In genomic region chr16:30379165-30379783, GRCh38 we compare ENCODE assay signal across 9 cellular contexts. TPM values are rescaled to one million over a fixed set of nuclear protein-coding genes. Genes with fewer than 3 reads are reported as not detected.
DNase-seq lines count a peak whose midpoint lies in the region; ATAC-seq and TF ChIP-seq lines count a peak whose summit lies in the region.
"Had no signal": no experiment of that assay in that cellular context is flagged by ENCODE, and none has a peak within 500 bp of the region (broad histone marks: within the 10 kb centered on the region; RNA-seq: fewer than 3 reads in every experiment).

No MANE protein-coding gene starts in this region.

- peaks cover 20% of the 10 kb centered on the region for H3K36me3 Mint-ChIP-seq in MCF 10A (ENCODE audit: insufficient read depth, unreplicated experiment)

- intact Hi-C loops in heart left ventricle (cut with DNase I), result loop anchor here in 3 of 10 donors (2.0 kb wide), 2 partner anchors 16 to 28 kb away; partner anchors contain the start of genes ZNF48 (in 2 of the 3) and ZNF771 (in 1 of the 3)
- intact Hi-C loops in Right ventricle myocardium superior (cut with DNase I), result no loop called here
- intact Hi-C loops in MCF 10A (cut with micrococcal nuclease), result no loop called here
- intact Hi-C loops in aorta (cut with DNase I), result loop anchor here in 1 of 2 donors (5.0 to 10.0 kb wide), 2 partner anchors 276 to 572 kb away; partner anchors contain the start of genes FBRS, MAZ and PRR14

- peak overlapping the region; percentile 63 to 82 (median 70) for H3K4me3 ChIP-seq in heart left ventricle
- peak overlapping the region; percentile 72 for H3K4me3 ChIP-seq in mesodermal cell (ENCODE audit: extremely low read depth, insufficient read depth, low read length, poor library complexity, severe bottlenecking)
- peak overlapping the region; percentile 4 to 35 for H3K4me3 ChIP-seq in aorta (ENCODE audit: low read length in 2 of 2)

- no peak for TF ChIP-seq POLR2A in heart left ventricle (IDR thresholded peaks at IDR 0.05)

- H3K27me3 Mint-ChIP-seq in MCF 10A (ENCODE audit: insufficient read depth, unreplicated experiment), result no peaks in the 10 kb centered on the region

- H3K9me3 Mint-ChIP-seq in MCF 10A (ENCODE audit: unreplicated experiment), result no peaks in the 10 kb centered on the region

- H3K27me3 ChIP-seq in heart left ventricle (no peaks in the 10 kb centered on the region), aorta (ENCODE audit: control insufficient read depth in 1 of 2, insufficient read depth in 2 of 2, low read length in 1 of 2) (no peaks in the 10 kb centered on the region)

- no peaks in the 10 kb centered on the region for H3K36me3 ChIP-seq in heart left ventricle
- H3K36me3 ChIP-seq in mesodermal cell (ENCODE audit: control insufficient read depth, insufficient read depth, low read length), result peaks cover 8% of the 10 kb centered on the region
- no peaks in the 10 kb centered on the region for H3K36me3 ChIP-seq in aorta (ENCODE audit: control insufficient read depth in 1 of 2, insufficient read depth in 2 of 2, low read length in 1 of 2)

- no peaks in the 10 kb centered on the region for H3K9me3 ChIP-seq in heart left ventricle
- H3K9me3 ChIP-seq in mesodermal cell (ENCODE audit: control insufficient read depth, low read length), result no peaks in the 10 kb centered on the region
- no peaks in the 10 kb centered on the region for H3K9me3 ChIP-seq in aorta (ENCODE audit: control insufficient read depth, low read length)

- H3K27ac ChIP-seq in heart left ventricle (peak overlapping the region; percentile 71 to 100 (median 99)), mesodermal cell (ENCODE audit: low read depth, low read length, severe bottlenecking) (peak overlapping the region; percentile 20), aorta (ENCODE audit: low read depth in 1 of 2, low read length in 2 of 2) (peak overlapping the region in 1 of 2 donors; percentile 34)

- DNase-seq in heart left ventricle (no peak), Right ventricle myocardium superior (no peak), MCF 10A (ENCODE audit: unreplicated experiment) (no peak), aorta (no peak), NOMO-1 treated with dmso at 0.1 percent for 144 hours (lab: John Stamatoyannopoulos, UW; ENCODE audit: unreplicated experiment) (no peak), NCI-H2029 treated with DMSO at 0.1 percent for 48 hours (lab: John Stamatoyannopoulos, UW) (no peak), GF-D8 (lab: John Stamatoyannopoulos, UW) (no peak)

- peaks cover 0 to 45% (median 15%) of the 10 kb centered on the region in 12 donors for H3K4me1 ChIP-seq in heart left ventricle
- H3K4me1 ChIP-seq in mesodermal cell (ENCODE audit: control insufficient read depth, insufficient read depth, low read length, poor library complexity, severe bottlenecking), result peaks cover 22% of the 10 kb centered on the region
- H3K4me1 ChIP-seq in aorta (ENCODE audit: control insufficient read depth in 1 of 2, insufficient read depth in 2 of 2, low read length in 2 of 2), result no peaks in the 10 kb centered on the region

- peaks cover 13% of the 10 kb centered on the region for H3K4me1 Mint-ChIP-seq in MCF 10A (ENCODE audit: insufficient read depth, unreplicated experiment)

- no peak for TF ChIP-seq CTCF in heart left ventricle (IDR thresholded peaks at IDR 0.05)
- TF ChIP-seq CTCF in MCF 10A (IDR thresholded peaks at IDR 0.05; ENCODE audit: unreplicated experiment), result no peak

- WGBS in heart left ventricle, 4 donors, result 29 to 64% (median 48%) methylated on average over 14 to 26 of the region's 26 CpGs
- 9 to 22% methylated on average over 17 to 23 of the region's 26 CpGs for WGBS in mesodermal cell (ENCODE audit: insufficient coverage in 2 of 2), 2 experiments
- 22 to 28% methylated on average over 25 to 26 of the region's 26 CpGs for WGBS in aorta, 2 donors

- no TSS peak for BruUV-seq in MCF 10A (replicated peaks; lab: Mats Ljungman, UMichigan)

- peak overlapping the region; percentile 92 for H3K4me3 Mint-ChIP-seq in MCF 10A (ENCODE audit: unreplicated experiment)

- H3K27ac Mint-ChIP-seq in MCF 10A (ENCODE audit: low read depth, unreplicated experiment), result peak overlapping the region; percentile 99

- CTCF ChIA-PET in MCF 10A (lab: Yijun Ruan, JAX), result no interaction called here

- POLR2A ChIA-PET in MCF 10A (lab: Yijun Ruan, JAX), result interaction anchor here (1.6 to 2.9 kb wide), 2 partner anchors 17 to 28 kb away, joined by 4 to 19 read pairs; partner anchors contain the start of genes ZNF48 and ZNF771

- ATAC-seq in heart left ventricle (no peak), Right ventricle myocardium superior (ENCODE audit: poor library complexity) (no peak), aorta (ENCODE audit: low FRiP score) (no peak)

RNA-seq across cellular contexts. Expression of gene SEPTIN1, which starts 3.1 kb away (rescaled TPM):
- total RNA-seq in heart left ventricle (1 to 10 TPM in 6 of 9 donors, under 1 TPM in 2, not detected in 1; 0.67 to 9.2 (median 1.5) TPM), Right ventricle myocardium superior (0.97 TPM), MCF 10A (2022) (1.3 and 1.7 TPM in 2 replicates), aorta (1 to 10 TPM; 2.8 to 6.1 TPM)
- polyA plus RNA-seq in heart left ventricle (1 to 10 TPM in 1 of 2 donors, under 1 TPM in 1; 0.44 to 2.4 TPM), aorta (1 to 10 TPM; 1.0 to 2.6 TPM)
- polyA plus RNA-seq in mesodermal cell (2013, experiment 1 of 2), result 1.6 TPM
- polyA plus RNA-seq in mesodermal cell (2013, experiment 2 of 2), result 2.2 TPM

RNA-seq across cellular contexts. Expression of gene MYL11, which starts 4.7 kb away (rescaled TPM):
- total RNA-seq in heart left ventricle, result not detected
- not detected for polyA plus RNA-seq in heart left ventricle
- total RNA-seq in Right ventricle myocardium superior, result not detected
- total RNA-seq in MCF 10A (2022), result 1.2 and 1.6 TPM in 2 replicates
- polyA plus RNA-seq in mesodermal cell (2013, experiment 1 of 2), result 0.92 TPM
- polyA plus RNA-seq in mesodermal cell (2013, experiment 2 of 2), result 1.0 TPM
- not detected for total RNA-seq in aorta
- polyA plus RNA-seq in aorta, result under 1 TPM in 1 of 2 donors, not detected in 1; 0.26 TPM
- total RNA-seq: pulmonary artery endothelial cell had no signal

RNA-seq across cellular contexts. Expression of gene TBC1D10B, which starts 9.0 kb away (rescaled TPM):
- 10 to 100 TPM; 16.9 to 33.2 (median 24.2) TPM for total RNA-seq in heart left ventricle
- polyA plus RNA-seq in heart left ventricle, result 10 to 100 TPM; 18.1 to 40.0 TPM
- total RNA-seq in Right ventricle myocardium superior, result 24.4 TPM
- 46.5 and 48.0 TPM in 2 replicates for total RNA-seq in MCF 10A (2022)
- polyA plus RNA-seq in mesodermal cell (2013, experiment 1 of 2), result 29.0 TPM
- 24.5 TPM for polyA plus RNA-seq in mesodermal cell (2013, experiment 2 of 2)
- total RNA-seq in aorta, result 10 to 100 TPM; 30.7 to 38.0 TPM
- 10 to 100 TPM; 10.3 to 22.2 TPM for polyA plus RNA-seq in aorta

RNA-seq across cellular contexts. Expression of gene ZNF48, which starts 15.9 kb away (rescaled TPM):
- 10 to 100 TPM in 1 of 9 donors, 1 to 10 TPM in 8; 4.1 to 10.3 (median 5.9) TPM for total RNA-seq in heart left ventricle
- 10 to 100 TPM in 1 of 2 donors, 1 to 10 TPM in 1; 3.1 to 11.0 TPM for polyA plus RNA-seq in heart left ventricle
- 5.1 TPM for total RNA-seq in Right ventricle myocardium superior
- total RNA-seq in MCF 10A (2022), result 11.0 and 12.4 TPM in 2 replicates
- polyA plus RNA-seq in mesodermal cell (2013, experiment 1 of 2), result 18.9 TPM
- polyA plus RNA-seq in mesodermal cell (2013, experiment 2 of 2), result 14.7 TPM
- 1 to 10 TPM; 6.2 to 7.4 TPM for total RNA-seq in aorta
- polyA plus RNA-seq in aorta, result 1 to 10 TPM; 3.4 to 4.9 TPM

RNA-seq across cellular contexts. Expression of gene CD2BP2, which starts 24.2 kb away (rescaled TPM):
- total RNA-seq in heart left ventricle, result 10 to 100 TPM; 21.5 to 54.5 (median 39.8) TPM
- polyA plus RNA-seq in heart left ventricle, result 10 to 100 TPM; 21.9 to 51.9 TPM
- total RNA-seq in Right ventricle myocardium superior, result 34.1 TPM
- 48.4 and 58.9 TPM in 2 replicates for total RNA-seq in MCF 10A (2022)
- 30.5 TPM for polyA plus RNA-seq in mesodermal cell (2013, experiment 1 of 2)
- 32.0 TPM for polyA plus RNA-seq in mesodermal cell (2013, experiment 2 of 2)
- total RNA-seq in aorta, result 10 to 100 TPM; 42.6 to 51.3 TPM
- polyA plus RNA-seq in aorta, result 10 to 100 TPM; 23.4 to 51.1 TPM

Comparison
In these comparisons a context has a peak if more than half of its experiments do, and no peak if none do; other contexts are left out.
1. H3K4me3 ChIP-seq: peak in every context shown above with its lines; median percentile 72 in mesodermal cell; 70 in heart left ventricle; 20 in aorta.